In the genomic region with DNA sequence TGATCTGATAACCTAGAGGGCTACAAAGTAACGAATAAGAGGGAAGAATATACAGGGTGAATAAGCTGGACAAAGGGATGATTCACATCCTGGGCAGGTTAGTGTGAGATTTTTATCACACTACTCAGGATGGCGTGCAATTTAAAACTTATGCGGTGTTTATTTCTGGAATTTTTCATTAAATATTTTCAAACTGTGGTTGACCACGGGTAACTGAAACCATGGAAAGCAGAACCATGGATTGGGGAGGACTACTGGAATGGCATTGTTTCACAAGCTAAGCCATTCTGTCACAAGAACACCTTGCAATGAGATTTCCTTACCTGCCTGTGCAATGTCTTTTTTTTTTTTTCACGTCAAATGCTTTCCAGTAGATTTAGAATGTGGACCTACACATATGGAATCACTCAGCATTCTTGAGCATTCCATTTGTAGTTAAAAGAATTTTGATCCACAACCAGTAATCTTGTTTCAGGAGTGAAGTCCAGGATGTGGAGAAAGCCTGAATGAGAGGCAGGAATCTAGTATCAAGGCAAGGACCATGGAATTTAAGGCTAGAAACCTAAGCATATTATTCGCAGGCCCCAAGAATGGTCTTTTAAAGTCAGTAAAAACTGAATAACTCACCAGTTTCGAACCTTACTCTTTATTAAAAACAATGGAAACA, we compare ENCODE assay signal across 12 cellular contexts. TPM values are rescaled to one million over a fixed set of nuclear protein-coding genes. Genes with fewer than 3 reads are reported as not detected.
DNase-seq lines count a peak whose midpoint lies in the region; ATAC-seq and TF ChIP-seq lines count a peak whose summit lies in the region.
"Had no signal": no experiment of that assay in that cellular context is flagged by ENCODE, and none has a peak within 500 bp of the region (broad histone marks: within the 10 kb centered on the region; RNA-seq: fewer than 3 reads in every experiment).

No MANE protein-coding gene starts in this region.

- H4K20me1 ChIP-seq in osteoblast (ENCODE audit: insufficient read depth, low read length) = no peaks in the 10 kb centered on the region

- H2AFZ ChIP-seq in osteoblast (ENCODE audit: low read length) = no peak overlapping the region

- no peak overlapping the region for H3K4me3 Mint-ChIP-seq in stimulated activated naive CD8-positive, alpha-beta T cell treated with anti-CD3 and anti-CD28 coated beads, Interleukin-15, amount 100 ng/mL, for 72 hours
- H3K4me3 Mint-ChIP-seq: activated naive CD8-positive, alpha-beta T cell treated with anti-CD3 and anti-CD28 coated beads, Interleukin-2, amount 10 ng/mL, durations not matched to agents 7 days and 5 days; nephron progenitor cell; stimulated activated effector memory CD8-positive, alpha-beta T cell treated with anti-CD3 and anti-CD28 coated beads, Interleukin-12 subunit alpha, Interleukin-12 subunit beta, amount 100 ng/mL, for 72 hours had no signal

- H3K4me3 ChIP-seq in Panc1 (ENCODE audit: low read depth in 2 of 2, low read length in 2 of 2) = peak overlapping the region; percentile 7 to 35; a peak in 2 of 4 replicates
- no peak overlapping the region for H3K4me3 ChIP-seq in coronary artery
- H3K4me3 ChIP-seq in osteoblast (ENCODE audit: insufficient read depth, low read length) = no peak overlapping the region
- H3K4me3 ChIP-seq in lower lobe of right lung = no peak overlapping the region

- POLR2A ChIA-PET in Panc1 (lab: Charles Lee) = no interaction called here

- DNase-seq in EL = peak; percentile 95
- peak; percentile 83 for DNase-seq in Panc1 (ENCODE audit: low read depth, low spot score)
- DNase-seq in coronary artery (ENCODE audit: low spot score) = no peak
- DNase-seq in osteoblast (ENCODE audit: insufficient read length, low spot score, missing footprints) = peak; percentile 65
- DNase-seq in stimulated activated naive CD8-positive, alpha-beta T cell treated with anti-CD3 and anti-CD28 coated beads, Interleukin-15, amount 100 ng/mL, for 72 hours = no peak
- no peak for DNase-seq in lower lobe of right lung
- no peak for DNase-seq in activated CD4-positive, alpha-beta T cell treated with anti-CD3 and anti-CD28 coated beads for 1 hour
- DNase-seq: activated naive CD8-positive, alpha-beta T cell treated with anti-CD3 and anti-CD28 coated beads, Interleukin-2, amount 10 ng/mL, durations not matched to agents 7 days and 5 days; nephron progenitor cell; stimulated activated CD4-positive, alpha-beta T cell treated with anti-CD3 and anti-CD28 coated beads, Interleukin-15, amount 100 ng/mL, for 24 hours had no signal

- H3K36me3 ChIP-seq in Panc1 (ENCODE audit: control insufficient read depth, insufficient read depth, low read length) = no peaks in the 10 kb centered on the region
- H3K36me3 ChIP-seq in osteoblast (ENCODE audit: insufficient read depth, low read length) = no peaks in the 10 kb centered on the region
- H3K36me3 ChIP-seq in lower lobe of right lung = no peaks in the 10 kb centered on the region

- H3K27ac ChIP-seq in Panc1 (ENCODE audit: low read length) (peak overlapping the region; percentile 93), coronary artery (peak overlapping the region; percentile 33 to 77), osteoblast (ENCODE audit: low read depth, low read length) (peak overlapping the region; percentile 100), lower lobe of right lung (no peak overlapping the region)

- in situ Hi-C loops in Panc1 (cut with HindIII; ENCODE audit: low pct_unique_long_range_greater_than_20kb, low sequenced_read_pairs) = no loop called here

- ATAC-seq in Panc1 (peak; percentile 96), HG02973 (IDR thresholded peaks at IDR 0.05; ENCODE audit: unreplicated experiment) (no peak), lower lobe of right lung (no peak)
- no peak for ATAC-seq in stimulated activated naive CD8-positive, alpha-beta T cell treated with anti-CD3 and anti-CD28 coated beads, Interleukin-15, amount 100 ng/mL, for 72 hours
- ATAC-seq: stimulated activated effector memory CD8-positive, alpha-beta T cell treated with anti-CD3 and anti-CD28 coated beads, Interleukin-12 subunit alpha, Interleukin-12 subunit beta, amount 100 ng/mL, for 72 hours had no signal

- peaks cover 16% of the 10 kb centered on the region for H3K27me3 Mint-ChIP-seq in stimulated activated naive CD8-positive, alpha-beta T cell treated with anti-CD3 and anti-CD28 coated beads, Interleukin-15, amount 100 ng/mL, for 72 hours

- no peaks in the 10 kb centered on the region for H3K9me3 Mint-ChIP-seq in stimulated activated naive CD8-positive, alpha-beta T cell treated with anti-CD3 and anti-CD28 coated beads, Interleukin-15, amount 100 ng/mL, for 72 hours
- H3K9me3 Mint-ChIP-seq: activated naive CD8-positive, alpha-beta T cell treated with anti-CD3 and anti-CD28 coated beads, Interleukin-2, amount 10 ng/mL, durations not matched to agents 7 days and 5 days; stimulated activated effector memory CD8-positive, alpha-beta T cell treated with anti-CD3 and anti-CD28 coated beads, Interleukin-12 subunit alpha, Interleukin-12 subunit beta, amount 100 ng/mL, for 72 hours had no signal

- H3K27me3 ChIP-seq in Panc1 (ENCODE audit: control insufficient read depth, insufficient read depth, low read length) (no peaks in the 10 kb centered on the region), osteoblast (ENCODE audit: insufficient read depth, low read length) (no peaks in the 10 kb centered on the region), lower lobe of right lung (ENCODE audit: low read depth) (no peaks in the 10 kb centered on the region)

- H3K4me1 Mint-ChIP-seq in stimulated activated naive CD8-positive, alpha-beta T cell treated with anti-CD3 and anti-CD28 coated beads, Interleukin-15, amount 100 ng/mL, for 72 hours = no peaks in the 10 kb centered on the region
- H3K4me1 Mint-ChIP-seq: activated naive CD8-positive, alpha-beta T cell treated with anti-CD3 and anti-CD28 coated beads, Interleukin-2, amount 10 ng/mL, durations not matched to agents 7 days and 5 days; stimulated activated effector memory CD8-positive, alpha-beta T cell treated with anti-CD3 and anti-CD28 coated beads, Interleukin-12 subunit alpha, Interleukin-12 subunit beta, amount 100 ng/mL, for 72 hours had no signal

- TF ChIP-seq CTCF in Panc1 (IDR thresholded peaks at IDR 0.05) (no peak), coronary artery (IDR thresholded peaks at IDR 0.05) (no peak), osteoblast (IDR thresholded peaks at IDR 0.05; ENCODE audit: extremely low read depth, low read depth, low read length) (no peak), lower lobe of right lung (IDR thresholded peaks at IDR 0.05) (no peak)

- no TSS peak for BruUV-seq in Panc1 (replicated peaks; lab: Mats Ljungman, UMichigan)

- no peak overlapping the region for H3K27ac Mint-ChIP-seq in stimulated activated naive CD8-positive, alpha-beta T cell treated with anti-CD3 and anti-CD28 coated beads, Interleukin-15, amount 100 ng/mL, for 72 hours
- H3K27ac Mint-ChIP-seq: activated naive CD8-positive, alpha-beta T cell treated with anti-CD3 and anti-CD28 coated beads, Interleukin-2, amount 10 ng/mL, durations not matched to agents 7 days and 5 days; nephron progenitor cell; stimulated activated effector memory CD8-positive, alpha-beta T cell treated with anti-CD3 and anti-CD28 coated beads, Interleukin-12 subunit alpha, Interleukin-12 subunit beta, amount 100 ng/mL, for 72 hours had no signal

- H3K4me2 ChIP-seq in osteoblast (ENCODE audit: insufficient read depth, low read length) = peak overlapping the region; percentile 84

- H3K9me3 ChIP-seq in Panc1 (ENCODE audit: control insufficient read depth, insufficient read depth, low read depth, low read length) (no peaks in the 10 kb centered on the region; the same call in 1 of the 2 replicates), osteoblast (ENCODE audit: low read depth, low read length) (no peaks in the 10 kb centered on the region), lower lobe of right lung (no peaks in the 10 kb centered on the region)

- H3K4me1 ChIP-seq in Panc1 (ENCODE audit: control insufficient read depth, insufficient read depth, low read length) (peaks cover 29% of the 10 kb centered on the region), osteoblast (ENCODE audit: insufficient read depth, low read length) (peaks cover 35% of the 10 kb centered on the region), lower lobe of right lung (no peaks in the 10 kb centered on the region)

- intact Hi-C loops in Panc1 (cut with micrococcal nuclease; ENCODE audit: unreplicated experiment) = loop anchor here (10.0 kb wide), 1 partner anchor 236 kb away; a partner anchor contains a TSS
- intact Hi-C loops in lower lobe of right lung (cut with DNase I) = no loop called here

- CTCF ChIA-PET in Panc1 (lab: Charles Lee) = interaction anchor here (0.7 kb wide), 1 partner anchor 57 kb away, joined by 8 read pairs; no protein-coding TSS in a partner anchor

- no peaks in the 10 kb centered on the region for H3K79me2 ChIP-seq in osteoblast (ENCODE audit: insufficient read depth, low read length)

RNA-seq across cellular contexts. Expression of a gene that starts 8.0 kb away (rescaled TPM):
- 4.8 TPM for total RNA-seq in Panc1 (2021; ENCODE audit: unreplicated experiment)
- 1.3 TPM for polyA plus RNA-seq in Panc1 (2012; ENCODE audit: insufficient read length)
- total RNA-seq in osteoblast = 4.7 and 5.3 TPM in 2 replicates
- 4.5 TPM for total RNA-seq in lower lobe of right lung
- total RNA-seq: activated naive CD8-positive, alpha-beta T cell treated with anti-CD3 and anti-CD28 coated beads, Interleukin-2, amount 10 ng/mL, durations not matched to agents 7 days and 5 days had no signal

RNA-seq across cellular contexts. Expression of a gene that starts 17.7 kb away (rescaled TPM):
- total RNA-seq in Panc1 (2021; ENCODE audit: unreplicated experiment) (47.5 TPM), osteoblast (38.9 and 39.1 TPM in 2 replicates), lower lobe of right lung (24.7 TPM)
- 17.5 TPM for polyA plus RNA-seq in Panc1 (2012; ENCODE audit: insufficient read length)

Comparison
In these comparisons a context has a peak if more than half of its experiments do, and no peak if none do; other contexts are left out.
1. DNase-seq: peak in EL (single experiment), Panc1 (single experiment) and osteoblast (single experiment); none in coronary artery (single experiment), stimulated activated naive CD8-positive, alpha-beta T cell treated with anti-CD3 and anti-CD28 coated beads, Interleukin-15, amount 100 ng/mL, for 72 hours (0 of 2), lower lobe of right lung (single experiment) and activated CD4-positive, alpha-beta T cell treated with anti-CD3 and anti-CD28 coated beads for 1 hour (single experiment).
2. H3K4me3 ChIP-seq: peak in Panc1 (2 of 2); none in coronary artery (single experiment), osteoblast (single experiment) and lower lobe of right lung (single experiment).